Comparison of ENCODE assay signal across 23 cellular contexts in genomic region chr15:93823971-93824866, GRCh38.
"Had no signal": no experiment of that assay in that cellular context is flagged by ENCODE, and none has a peak within 500 bp of the region (broad histone marks: within the 10 kb centered on the region; RNA-seq: fewer than 3 reads in every experiment).

No MANE protein-coding gene starts in this region.

- H3K4me1 ChIP-seq: adrenal gland, breast epithelium had no signal

- H3K36me3 ChIP-seq: adrenal gland, breast epithelium, MG63, SJCRH30 had no signal

- H3K27me3 ChIP-seq: adrenal gland, breast epithelium, MG63, SJCRH30 had no signal

- H3K4me3 ChIP-seq: adrenal gland, breast epithelium, MG63, SJCRH30 had no signal

- H3K27ac ChIP-seq: adrenal gland, breast epithelium, SJCRH30 had no signal

- ATAC-seq: activated CD4-positive, CD25-positive, alpha-beta regulatory T cell treated with anti-CD3 and anti-CD28 coated beads, Interleukin-2, amount 50 U/mL, for 24 hours; activated CD8-positive, alpha-beta T cell treated with anti-CD3 and anti-CD28 coated beads for 36 hours; activated T-cell treated with anti-CD3 and anti-CD28 coated beads, Interleukin-2, amount 50 U/mL, for 72 hours; PC-3 had no signal

- DNase-seq: activated CD4-positive, alpha-beta T cell treated with anti-CD3 and anti-CD28 coated beads for 4 hours; activated CD8-positive, alpha-beta memory T cell treated with anti-CD3 and anti-CD28 coated beads, Interleukin-2, amount 50 U/mL, for 4 hours; activated CD8-positive, alpha-beta T cell treated with anti-CD3 and anti-CD28 coated beads for 36 hours; activated gamma-delta T cell treated with Interleukin-2 at 50 U/mL for 16 hours; activated naive CD4-positive, alpha-beta T cell treated with anti-CD3 and anti-CD28 coated beads, Interleukin-2, amount 10 ng/mL, durations not matched to agents 7 days and 5 days; activated naive CD8-positive, alpha-beta T cell treated with anti-CD3 and anti-CD28 coated beads for 36 hours; activated T-cell treated with anti-CD3 and anti-CD28 coated beads, Interleukin-2, amount 50 U/mL, for 72 hours; adrenal gland; anterior cingulate cortex; central memory CD4-positive, alpha-beta T cell; MG63; MV-4-11; NCI-H1092 treated with DMSO at 0.1 percent for 48 hours; NCI-H1417 treated with DMSO at 0.1 percent for 48 hours; NCI-H1694 treated with DMSO at 0.1 percent for 48 hours; NCI-H2029 treated with DMSO at 0.1 percent for 48 hours; NCI-H345; NCI-H510A treated with DMSO at 0.1 percent for 48 hours; NCI-H69; PC-3; SJCRH30 had no signal

- H3K9me3 ChIP-seq: adrenal gland, breast epithelium, MG63, SJCRH30 had no signal
